In the genomic region with DNA sequence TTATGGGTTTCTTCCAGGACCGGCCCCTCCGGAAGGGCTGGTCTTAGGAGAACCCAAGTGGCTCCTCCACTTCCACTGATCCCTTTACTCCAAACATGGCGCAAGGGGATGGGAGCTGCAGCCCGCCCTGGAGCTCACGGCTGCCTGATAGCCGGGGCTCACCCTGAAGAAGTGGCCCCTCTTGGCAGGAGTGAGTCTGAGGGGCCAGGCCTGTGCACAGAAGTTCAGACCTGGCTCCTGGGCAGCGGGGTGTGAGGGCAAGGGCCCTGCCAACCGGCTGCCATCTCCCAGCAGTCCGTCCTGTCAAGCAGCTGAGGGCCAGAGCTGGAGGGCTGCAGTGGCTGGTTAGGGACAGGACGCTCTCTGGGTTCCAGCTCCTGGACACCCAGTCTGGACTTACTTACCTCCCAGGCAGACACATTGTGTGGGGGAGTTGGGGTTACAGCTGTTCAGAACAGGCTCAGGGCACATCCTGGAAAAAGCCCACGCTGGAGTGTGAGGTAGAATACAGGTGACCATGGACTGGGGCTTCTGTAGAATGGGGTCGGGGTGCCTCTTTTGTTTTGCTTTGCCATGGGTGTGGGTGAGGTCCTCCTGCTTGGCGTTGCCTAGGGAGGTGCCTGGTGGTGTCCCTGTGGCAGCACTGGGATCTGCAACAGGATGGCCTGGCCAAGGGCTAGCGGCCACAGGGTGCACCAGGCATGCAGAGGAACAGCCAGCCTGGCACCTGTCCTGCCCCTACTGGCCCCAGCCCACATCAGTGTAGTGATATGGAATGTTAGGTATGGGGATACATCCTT, we compare ENCODE assay signal across 14 cellular contexts.
DNase-seq lines count a peak whose midpoint lies in the region; ATAC-seq, FAIRE-seq and TF ChIP-seq lines count a peak whose summit lies in the region.
"Had no signal": no experiment of that assay in that cellular context is flagged by ENCODE, and none has a peak within 500 bp of the region (broad histone marks: within the 10 kb centered on the region; RNA-seq: fewer than 3 reads in every experiment).

No MANE protein-coding gene starts in this region.

- H3K27ac Mint-ChIP-seq in CD8-positive, alpha-beta T cell = peak overlapping the region; percentile 74
- H3K27ac Mint-ChIP-seq in osteocyte (ENCODE audit: unreplicated experiment) = peak overlapping the region; percentile 34

- no peaks in the 10 kb centered on the region for H3K27me3 Mint-ChIP-seq in CD8-positive, alpha-beta T cell (ENCODE audit: low read depth)
- H3K27me3 Mint-ChIP-seq in osteocyte (ENCODE audit: unreplicated experiment) = no peaks in the 10 kb centered on the region

- H3K4me3 Mint-ChIP-seq in CD8-positive, alpha-beta T cell = no peak overlapping the region
- H3K4me3 Mint-ChIP-seq in osteocyte (ENCODE audit: unreplicated experiment) = no peak overlapping the region

- no peak for TF ChIP-seq CTCF in CD8-positive, alpha-beta T cell (IDR thresholded peaks at IDR 0.05)
- TF ChIP-seq CTCF in RWPE1 (conservative IDR thresholded peaks at IDR 0.05; ENCODE audit: low read depth) (no peak), cardiac muscle cell (IDR thresholded peaks at IDR 0.05; ENCODE audit: low read depth, low read length) (no peak), osteocyte (IDR thresholded peaks at IDR 0.05) (no peak), GM13976 (IDR thresholded peaks at IDR 0.05; ENCODE audit: borderline replicate concordance, control extremely low read depth, extremely low read depth, insufficient read depth, missing control alignments) (no peak)

- H3K4me1 Mint-ChIP-seq in CD8-positive, alpha-beta T cell (ENCODE audit: low read depth) = peaks cover 28% of the 10 kb centered on the region
- H3K4me1 Mint-ChIP-seq in osteocyte (ENCODE audit: unreplicated experiment) = peaks cover 23% of the 10 kb centered on the region

- POLR2A ChIA-PET in CD8-positive, alpha-beta T cell (lab: Charles Lee) = interaction anchor here (0.6 kb wide), 1 partner anchor 41 kb away, joined by 4 read pairs; no protein-coding TSS in a partner anchor
- POLR2A ChIA-PET in RWPE1 (lab: Yijun Ruan, JAX; ENCODE audit: low non-redundant PET) = no interaction called here

- intact Hi-C loops in CD8-positive, alpha-beta T cell (cut with DNase I, micrococcal nuclease) = loop anchor here (5.0 to 10.0 kb wide), 2 partner anchors 41 to 208 kb away; no protein-coding TSS in a partner anchor

- H3K36me3 Mint-ChIP-seq in CD8-positive, alpha-beta T cell = peaks cover 83% of the 10 kb centered on the region
- H3K36me3 Mint-ChIP-seq in osteocyte (ENCODE audit: unreplicated experiment) = peaks cover 32% of the 10 kb centered on the region

- peaks cover 23% of the 10 kb centered on the region for H3K4me1 ChIP-seq in CD8-positive, alpha-beta T cell (ENCODE audit: insufficient read depth, low read length)
- H3K4me1 ChIP-seq in cardiac muscle cell (ENCODE audit: low read depth) = peaks cover 9% of the 10 kb centered on the region

- FAIRE-seq in GM12891 (lab: Jason Lieb, UNC) = no peak

- no peak for DNase-seq in CD8-positive, alpha-beta T cell
- no peak for DNase-seq in RWPE1 (ENCODE audit: low spot score)
- no peak for DNase-seq in cardiac muscle cell (ENCODE audit: low read depth in 1 of 2, low spot score in 1 of 2)
- DNase-seq in osteocyte (ENCODE audit: extremely low spot score, unreplicated experiment) = no peak
- DNase-seq in NCI-H446 (lab: John Stamatoyannopoulos, UW) = no peak
- DNase-seq in GM13976 (ENCODE audit: low spot score) = no peak
- no peak for DNase-seq in GM12891 (ENCODE audit: insufficient read length, low spot score)
- DNase-seq in NCI-H510A (lab: John Stamatoyannopoulos, UW) = no peak
- DNase-seq: amniotic stem cell; COR-L47; effector memory CD4-positive, alpha-beta T cell; gastrocnemius medialis; NCI-H2171; SW 1271 had no signal

- in situ Hi-C loops in GM13976 (cut with MboI; ENCODE audit: low sequenced_read_pairs, unreplicated experiment) = no loop called here

- H3K4me3 ChIP-seq in CD8-positive, alpha-beta T cell (ENCODE audit: low read depth, low read length) = no peak overlapping the region
- no peak overlapping the region for H3K4me3 ChIP-seq in cardiac muscle cell
- H3K4me3 ChIP-seq: gastrocnemius medialis had no signal

- ATAC-seq in CD8-positive, alpha-beta T cell = no peak

- H3K36me3 ChIP-seq in CD8-positive, alpha-beta T cell (ENCODE audit: insufficient read depth, low read length) = peaks cover 29% of the 10 kb centered on the region
- peaks cover 16% of the 10 kb centered on the region for H3K36me3 ChIP-seq in cardiac muscle cell

- H3K27me3 ChIP-seq in CD8-positive, alpha-beta T cell (ENCODE audit: insufficient read depth, low read length) = no peaks in the 10 kb centered on the region
- H3K27me3 ChIP-seq in cardiac muscle cell = no peaks in the 10 kb centered on the region
- H3K27me3 ChIP-seq: gastrocnemius medialis had no signal

- TF ChIP-seq POLR2A in GM12891 (IDR thresholded peaks at IDR 0.05; ENCODE audit: low read depth, low read length) = no peak

- H3K27ac ChIP-seq in CD8-positive, alpha-beta T cell (ENCODE audit: low read depth, low read length) = no peak overlapping the region
- H3K27ac ChIP-seq in RWPE1 (peak overlapping the region; percentile 10), cardiac muscle cell (peak overlapping the region; percentile 71)
- H3K27ac ChIP-seq: gastrocnemius medialis had no signal

- no peaks in the 10 kb centered on the region for H3K9me3 ChIP-seq in CD8-positive, alpha-beta T cell (ENCODE audit: low read length)
- no peaks in the 10 kb centered on the region for H3K9me3 ChIP-seq in cardiac muscle cell (ENCODE audit: low read depth)
- H3K9me3 ChIP-seq: gastrocnemius medialis had no signal

- no peaks in the 10 kb centered on the region for H3K9me3 Mint-ChIP-seq in CD8-positive, alpha-beta T cell
- H3K9me3 Mint-ChIP-seq in osteocyte (ENCODE audit: unreplicated experiment) = no peaks in the 10 kb centered on the region

- CTCF ChIA-PET in CD8-positive, alpha-beta T cell (lab: Charles Lee) = interaction anchor here (0.5 to 0.6 kb wide), 2 partner anchors 24 to 83 kb away, joined by 4 read pairs; no protein-coding TSS in a partner anchor
- CTCF ChIA-PET in RWPE1 (lab: Yijun Ruan, JAX) = interaction anchor here (0.6 kb wide), 1 partner anchor 1237 kb away, joined by 5 read pairs; no protein-coding TSS in a partner anchor

TF ChIP-seq in GM12891, 5 proteins besides CTCF, POLR2A, EP300 and RAD21:
- TF ChIP-seq POLR2AphosphoS5 (IDR thresholded peaks at IDR 0.05; ENCODE audit: low read depth, low read length) (no peak), SPI1 (IDR thresholded peaks at IDR 0.05; ENCODE audit: low read depth, low read length) (no peak), POU2F2 (IDR thresholded peaks at IDR 0.05; ENCODE audit: low read depth, low read length) (no peak), TAF1 (IDR thresholded peaks at IDR 0.05; ENCODE audit: low read depth, low read length) (no peak), PAX5 (IDR thresholded peaks at IDR 0.05; ENCODE audit: insufficient read depth, low read length, severe bottlenecking) (no peak)
